In genomic region chr7:114534957-114535356, GRCh38 we compare ENCODE assay signal across 21 cellular contexts.
"Had no signal": no experiment of that assay in that cellular context is flagged by ENCODE, and none has a peak within 500 bp of the region (broad histone marks: within the 10 kb centered on the region; RNA-seq: fewer than 3 reads in every experiment).

No MANE protein-coding gene starts in this region.

- H3K79me2 ChIP-seq: parathyroid adenoma had no signal

- H3K4me3 Mint-ChIP-seq: activated CD4-positive, alpha-beta T cell treated with anti-CD3 and anti-CD28 coated beads, Interleukin-2, amount 10 ng/mL, durations not matched to agents 7 days and 5 days; activated CD8-positive, alpha-beta T cell treated with anti-CD3 and anti-CD28 coated beads for 36 hours; activated T-cell treated with anti-CD3 and anti-CD28 coated beads, Interleukin-2, amount 50 U/mL, for 72 hours; mesothelial cell of epicardium; naive thymus-derived CD4-positive, alpha-beta T cell; neural crest cell had no signal

- H3K9me3 ChIP-seq: body of pancreas, psoas muscle, testis, transverse colon had no signal

- H3K9ac ChIP-seq: parathyroid adenoma had no signal

- H3K36me3 Mint-ChIP-seq: activated naive CD4-positive, alpha-beta T cell treated with anti-CD3 and anti-CD28 coated beads, Interleukin-2, amount 50 U/mL, for 72 hours; mesothelial cell of epicardium; naive thymus-derived CD4-positive, alpha-beta T cell had no signal

- H3K27me3 ChIP-seq: body of pancreas, cardiac muscle cell, testis, transverse colon had no signal

- H3K4me1 Mint-ChIP-seq: activated CD4-positive, alpha-beta T cell treated with anti-CD3 and anti-CD28 coated beads, Interleukin-2, amount 10 ng/mL, durations not matched to agents 7 days and 5 days; naive thymus-derived CD4-positive, alpha-beta T cell had no signal

- ATAC-seq: activated CD8-positive, alpha-beta T cell treated with anti-CD3 and anti-CD28 coated beads for 36 hours; activated naive CD4-positive, alpha-beta T cell treated with anti-CD3 and anti-CD28 coated beads, Interleukin-2, amount 50 U/mL, for 72 hours; activated T-cell treated with anti-CD3 and anti-CD28 coated beads, Interleukin-2, amount 50 U/mL, for 72 hours; body of pancreas; naive thymus-derived CD4-positive, alpha-beta T cell; psoas muscle; stimulated activated naive CD8-positive, alpha-beta T cell treated with anti-CD3 and anti-CD28 coated beads, Interleukin-15, Interleukin-2, amounts not matched to agents 100 U/mL and 50 U/mL, for 24 hours had no signal

- H3K27ac ChIP-seq: body of pancreas, cardiac muscle cell, parathyroid adenoma, psoas muscle, testis, transverse colon had no signal

- H3K4me1 ChIP-seq: body of pancreas, parathyroid adenoma, testis had no signal

- H2AFZ ChIP-seq: parathyroid adenoma had no signal

- H3K27ac Mint-ChIP-seq: activated CD4-positive, alpha-beta T cell treated with anti-CD3 and anti-CD28 coated beads, Interleukin-2, amount 10 ng/mL, durations not matched to agents 7 days and 5 days; activated CD8-positive, alpha-beta T cell treated with anti-CD3 and anti-CD28 coated beads for 36 hours; activated naive CD4-positive, alpha-beta T cell treated with anti-CD3 and anti-CD28 coated beads, Interleukin-2, amount 50 U/mL, for 72 hours; mesothelial cell of epicardium; naive thymus-derived CD4-positive, alpha-beta T cell had no signal

- H3K4me3 ChIP-seq: body of pancreas, cardiac muscle cell, psoas muscle, testis, transverse colon had no signal

- H3K27me3 Mint-ChIP-seq: activated CD4-positive, alpha-beta T cell treated with anti-CD3 and anti-CD28 coated beads, Interleukin-2, amount 10 ng/mL, durations not matched to agents 7 days and 5 days; activated CD8-positive, alpha-beta T cell treated with anti-CD3 and anti-CD28 coated beads for 36 hours; naive thymus-derived CD4-positive, alpha-beta T cell had no signal

- H3K36me3 ChIP-seq: cardiac muscle cell, transverse colon had no signal

- H3K9me3 Mint-ChIP-seq: activated CD4-positive, alpha-beta T cell treated with anti-CD3 and anti-CD28 coated beads, Interleukin-2, amount 10 ng/mL, durations not matched to agents 7 days and 5 days; activated CD8-positive, alpha-beta T cell treated with anti-CD3 and anti-CD28 coated beads for 36 hours; activated naive CD4-positive, alpha-beta T cell treated with anti-CD3 and anti-CD28 coated beads, Interleukin-2, amount 50 U/mL, for 72 hours; activated T-cell treated with anti-CD3 and anti-CD28 coated beads, Interleukin-2, amount 50 U/mL, for 72 hours; mesothelial cell of epicardium; naive thymus-derived CD4-positive, alpha-beta T cell; neural crest cell had no signal

- DNase-seq: activated CD4-positive, alpha-beta T cell treated with anti-CD3 and anti-CD28 coated beads for 1 hour; activated CD4-positive, alpha-beta T cell treated with anti-CD3 and anti-CD28 coated beads, Interleukin-2, amount 10 ng/mL, durations not matched to agents 7 days and 5 days; activated CD8-positive, alpha-beta T cell treated with anti-CD3 and anti-CD28 coated beads for 36 hours; activated naive CD4-positive, alpha-beta T cell; activated T-cell treated with anti-CD3 and anti-CD28 coated beads, Interleukin-2, amount 50 U/mL, for 72 hours; body of pancreas; cortex of kidney; mammary epithelial cell; naive thymus-derived CD4-positive, alpha-beta T cell; nucleus accumbens; psoas muscle; stimulated activated CD4-positive, alpha-beta T cell treated with anti-CD3 and anti-CD28 coated beads, Interleukin-2, amount 100 ng/mL, for 48 hours; stimulated activated naive CD8-positive, alpha-beta T cell treated with anti-CD3 and anti-CD28 coated beads, Interleukin-15, Interleukin-2, amounts not matched to agents 100 U/mL and 50 U/mL, for 24 hours; T-helper 2 cell; testis; transverse colon had no signal
